8 cellular contexts compared by ENCODE assay signal in the genomic region with DNA sequence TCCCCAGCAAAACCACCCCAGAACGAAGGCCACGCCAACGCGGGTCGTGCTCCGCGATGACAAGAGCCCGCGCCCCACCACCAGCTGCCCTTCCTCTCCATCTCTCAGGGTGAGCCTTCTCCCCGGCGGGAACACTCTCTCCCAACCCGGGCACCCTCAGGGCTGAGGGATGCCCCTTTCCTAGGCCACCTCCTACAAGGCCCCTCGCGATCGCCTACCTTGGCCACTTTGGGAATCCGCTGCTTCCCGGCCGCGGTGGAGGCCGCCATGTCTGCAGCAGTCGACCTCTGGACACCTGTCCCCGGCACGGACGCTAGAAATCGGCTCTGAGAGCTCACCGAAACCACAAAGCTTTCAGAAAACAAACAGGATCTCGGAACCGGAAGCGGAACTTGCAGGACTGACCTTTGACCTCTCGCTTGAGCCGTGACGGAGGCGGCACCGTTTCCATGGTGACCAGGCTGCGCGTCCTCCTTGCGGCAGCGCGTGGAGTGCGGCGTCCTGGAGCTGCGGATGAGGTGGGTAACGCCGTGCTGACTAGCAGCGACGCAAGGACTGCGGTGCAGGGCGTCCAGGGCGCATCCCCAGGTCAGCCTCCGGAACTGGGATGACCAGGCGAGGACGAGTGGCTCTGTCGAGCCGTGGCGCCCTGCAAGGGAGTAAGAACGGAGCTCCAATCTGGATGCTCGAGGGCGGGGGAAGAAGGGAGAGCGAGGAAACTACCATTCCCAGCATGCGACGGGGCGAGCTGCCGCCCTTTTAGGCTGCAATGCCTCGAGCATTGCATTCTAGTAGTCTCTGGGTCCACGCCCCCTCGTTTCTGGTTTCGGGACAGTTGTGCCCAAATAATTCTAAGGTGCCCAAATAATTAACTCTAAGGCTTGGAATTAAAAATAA. TPM values are rescaled to one million over a fixed set of nuclear protein-coding genes. Genes with fewer than 3 reads are reported as not detected.
A peak's percentile ranks its signal among the peaks of the same experiment; 100 is the strongest.
DNase-seq lines count a peak whose midpoint lies in the region; ATAC-seq and TF ChIP-seq lines count a peak whose summit lies in the region.

A gene with protein sequence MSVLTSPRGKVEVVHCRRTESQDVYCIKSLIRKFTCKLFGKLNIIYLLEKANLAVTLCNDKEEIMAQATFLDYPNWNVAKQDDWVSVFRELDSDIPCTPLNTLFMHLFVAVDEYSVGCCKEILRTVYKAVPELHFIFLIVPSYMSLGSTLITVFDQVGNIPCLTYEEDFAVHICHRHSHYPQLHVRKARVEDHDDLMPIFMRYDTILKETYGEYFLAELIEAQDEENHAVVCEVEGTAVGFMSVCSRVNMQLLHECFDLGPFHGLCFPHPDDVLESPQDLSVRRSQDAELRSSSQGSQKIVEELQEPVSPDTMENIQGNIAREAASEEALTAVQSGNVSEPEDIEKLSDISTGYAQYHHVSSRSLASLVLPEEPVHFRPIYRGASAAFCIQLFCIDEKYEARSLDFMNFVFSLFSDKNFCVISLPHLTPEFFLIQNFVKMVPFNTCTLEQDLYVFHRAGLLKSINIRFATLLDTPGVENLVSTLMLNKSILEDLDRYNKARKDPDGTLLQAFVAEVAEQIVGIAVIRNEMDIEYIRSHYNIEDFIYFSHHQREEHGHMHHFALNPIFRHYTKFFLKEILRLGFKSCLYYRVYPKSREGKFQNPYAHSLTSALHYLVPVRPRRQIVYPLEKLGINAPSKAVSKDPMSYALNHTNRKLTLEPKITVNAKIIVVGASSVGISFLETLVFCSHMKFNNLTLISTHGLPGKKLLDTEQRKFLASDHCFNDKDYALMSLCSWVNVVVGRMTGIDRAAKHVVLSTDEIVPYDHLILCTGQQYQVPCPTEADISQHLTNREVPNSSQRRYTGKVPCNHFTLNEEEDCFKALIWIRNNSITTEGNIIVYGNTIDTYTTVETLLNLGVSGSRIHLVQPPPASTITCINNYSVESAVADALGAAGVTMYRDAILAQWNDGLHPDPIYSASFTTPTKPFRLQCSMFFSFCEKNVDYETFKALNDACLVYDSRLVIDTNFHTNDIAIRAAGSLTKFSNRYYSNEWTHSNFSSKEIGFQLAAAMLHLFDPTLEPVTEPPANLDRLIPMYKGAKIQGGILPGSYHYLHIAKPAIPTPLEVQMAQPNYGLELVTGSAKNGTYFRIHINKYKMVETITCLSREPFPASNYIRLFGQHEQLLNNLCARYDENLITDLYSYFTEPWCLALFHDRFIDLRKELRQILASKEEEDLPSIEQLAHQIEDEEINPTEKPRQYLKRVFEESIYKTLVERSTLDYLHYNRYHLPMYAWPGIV (plus strand): TSS at position 459 of the 897 bp plus-strand sequence. CDS start 4,122 bp downstream, outside the sequence.
A gene (minus strand): TSS at position 393 of the 897 bp plus-strand sequence. CDS start 124 bp downstream, at position 269.

- peak within 1 kb of the TSS; percentile 92 to 93 for H3K9ac ChIP-seq in duodenal mucosa (ENCODE audit: low read depth in 1 of 2, low read length in 2 of 2)

- peaks cover 16 to 25% (median 21%) of the 10 kb centered on the region in 4 donors for H3K4me1 Mint-ChIP-seq in CD4-positive, alpha-beta memory T cell
- peaks cover 18% of the 10 kb centered on the region for H3K4me1 Mint-ChIP-seq in activated CD8-positive, alpha-beta T cell treated with anti-CD3 and anti-CD28 coated beads for 36 hours (ENCODE audit: low read depth)

- ATAC-seq in GM19455 (IDR thresholded peaks at IDR 0.05; ENCODE audit: unreplicated experiment) (peak; percentile 96), right lobe of liver (peak; percentile 97 to 98 (median 98))
- ATAC-seq in activated CD8-positive, alpha-beta T cell treated with anti-CD3 and anti-CD28 coated beads for 36 hours = peak; percentile 95

- H3K36me3 Mint-ChIP-seq in CD4-positive, alpha-beta memory T cell = peaks cover 27 to 50% of the 10 kb centered on the region in 2 donors
- H3K36me3 Mint-ChIP-seq in activated CD8-positive, alpha-beta T cell treated with anti-CD3 and anti-CD28 coated beads for 36 hours (ENCODE audit: low read depth) = peaks cover 24% of the 10 kb centered on the region

- H3K9me3 Mint-ChIP-seq in CD4-positive, alpha-beta memory T cell = no peaks in the 10 kb centered on the region
- no peaks in the 10 kb centered on the region for H3K9me3 Mint-ChIP-seq in activated CD8-positive, alpha-beta T cell treated with anti-CD3 and anti-CD28 coated beads for 36 hours

- 0% methylated on average over 40 of the region's 67 CpGs for WGBS in right lobe of liver (ENCODE audit: insufficient coverage, low coverage, low lambda C conversion rate, missing lambda C conversion rate)

- TF ChIP-seq POLR2A in right lobe of liver (IDR thresholded peaks at IDR 0.05) = peak; percentile 53

- intact Hi-C loops in CD4-positive, alpha-beta memory T cell (cut with micrococcal nuclease) = loop anchor here (1.0 to 5.0 kb wide), 4 partner anchors 35 to 1260 kb away; a partner anchor contains a TSS
- intact Hi-C loops in activated CD8-positive, alpha-beta T cell treated with anti-CD3 and anti-CD28 coated beads for 36 hours (cut with micrococcal nuclease) = loop anchor here (2.0 kb wide), 1 partner anchor 36 kb away; a partner anchor contains a TSS
- intact Hi-C loops in right lobe of liver (cut with DNase I) = no loop called here

- H3K27me3 ChIP-seq in CD4-positive, alpha-beta memory T cell (ENCODE audit: insufficient read depth, low read length) = peaks cover 7% of the 10 kb centered on the region
- H3K27me3 ChIP-seq in duodenal mucosa (ENCODE audit: control insufficient read depth in 1 of 2, insufficient read depth in 2 of 2, low read length in 2 of 2) (peaks cover 0 to 4% of the 10 kb centered on the region in 2 donors), right lobe of liver (no peaks in the 10 kb centered on the region)

- H3K27me3 Mint-ChIP-seq in CD4-positive, alpha-beta memory T cell = peaks cover 0 to 4% of the 10 kb centered on the region in 2 donors
- peaks cover 2% of the 10 kb centered on the region for H3K27me3 Mint-ChIP-seq in activated CD8-positive, alpha-beta T cell treated with anti-CD3 and anti-CD28 coated beads for 36 hours

- POLR2A ChIA-PET in CD4-positive, alpha-beta memory T cell (lab: Charles Lee; ENCODE audit: partially characterized antibody) = interaction anchor here (1.0 to 4.2 kb wide), 17 partner anchors 10 to 1764 kb away, joined by 3 to 84 read pairs (median 4); a partner anchor contains a TSS
- POLR2A ChIA-PET in activated CD8-positive, alpha-beta T cell treated with anti-CD3 and anti-CD28 coated beads for 36 hours (lab: Charles Lee) = interaction anchor here (0.6 to 2.2 kb wide), 6 partner anchors 16 to 35 kb away, joined by 3 to 15 read pairs (median 6); a partner anchor contains a TSS

- CTCF ChIA-PET in CD4-positive, alpha-beta memory T cell (lab: Charles Lee; ENCODE audit: partially characterized antibody) = interaction anchor here (1.7 to 4.1 kb wide), 3 partner anchors 31 to 36 kb away, joined by 5 to 40 read pairs (median 6); a partner anchor contains a TSS
- CTCF ChIA-PET in activated CD8-positive, alpha-beta T cell treated with anti-CD3 and anti-CD28 coated beads for 36 hours (lab: Charles Lee) = interaction anchor here (0.7 to 2.1 kb wide), 5 partner anchors 16 to 1184 kb away, joined by 3 to 10 read pairs (median 3); a partner anchor contains a TSS

- peak within 1 kb of the TSS; percentile 81 for H3K27ac ChIP-seq in CD4-positive, alpha-beta memory T cell (ENCODE audit: low read depth, low read length)
- peak within 1 kb of the TSS; percentile 84 for H3K27ac ChIP-seq in duodenal mucosa (ENCODE audit: low read depth, low read length)
- peak within 1 kb of the TSS; percentile 66 to 92 (median 75) for H3K27ac ChIP-seq in right lobe of liver

- DNase-seq in CD4-positive, alpha-beta memory T cell = peak; percentile 97 to 99 (median 98)
- peak; percentile 98 for DNase-seq in HK-2 (ENCODE audit: unreplicated experiment)
- peak; percentile 88 for DNase-seq in NCI-H82 treated with DMSO at 0.1 percent for 48 hours (lab: John Stamatoyannopoulos, UW; ENCODE audit: unreplicated experiment)
- DNase-seq in activated CD8-positive, alpha-beta T cell treated with anti-CD3 and anti-CD28 coated beads for 36 hours = peak; percentile 97
- peak; percentile 97 to 98 (median 98) for DNase-seq in right lobe of liver
- DNase-seq in stimulated activated CD4-positive, alpha-beta T cell treated with anti-CD3 and anti-CD28 coated beads, Interleukin-4, amount 100 ng/mL, for 24 hours = peak; percentile 98

- peaks cover 28% of the 10 kb centered on the region for H3K36me3 ChIP-seq in CD4-positive, alpha-beta memory T cell (ENCODE audit: insufficient read depth, low read length)
- H3K36me3 ChIP-seq in duodenal mucosa (ENCODE audit: control insufficient read depth in 1 of 2, insufficient read depth in 2 of 2, low read length in 2 of 2) = peaks cover 18 to 30% of the 10 kb centered on the region in 2 donors
- H3K36me3 ChIP-seq in right lobe of liver = peaks cover 0 to 33% (median 19%) of the 10 kb centered on the region in 4 donors

- H3K4me1 ChIP-seq in CD4-positive, alpha-beta memory T cell (ENCODE audit: insufficient read depth, low read length) = peaks cover 19% of the 10 kb centered on the region
- H3K4me1 ChIP-seq in duodenal mucosa (ENCODE audit: control insufficient read depth in 1 of 2, insufficient read depth in 2 of 2, low read length in 2 of 2) (peaks cover 9 to 11% of the 10 kb centered on the region in 2 donors), right lobe of liver (peaks cover 0 to 12% (median 8%) of the 10 kb centered on the region in 4 donors)

- peak within 1 kb of the TSS; percentile 92 to 100 (median 99) for H3K27ac Mint-ChIP-seq in CD4-positive, alpha-beta memory T cell
- H3K27ac Mint-ChIP-seq in activated CD8-positive, alpha-beta T cell treated with anti-CD3 and anti-CD28 coated beads for 36 hours = peak within 1 kb of the TSS; percentile 95

- no peaks in the 10 kb centered on the region for H3K9me3 ChIP-seq in CD4-positive, alpha-beta memory T cell (ENCODE audit: control insufficient read depth in 1 of 2, low read length in 2 of 2)
- H3K9me3 ChIP-seq in duodenal mucosa (ENCODE audit: control insufficient read depth in 1 of 2, low read length in 2 of 2) (no peaks in the 10 kb centered on the region), right lobe of liver (no peaks in the 10 kb centered on the region)

- no peak for TF ChIP-seq CTCF in activated CD8-positive, alpha-beta T cell treated with anti-CD3 and anti-CD28 coated beads for 36 hours (IDR thresholded peaks at IDR 0.05)
- no peak for TF ChIP-seq CTCF in right lobe of liver (IDR thresholded peaks at IDR 0.05)

- H3K4me3 Mint-ChIP-seq in CD4-positive, alpha-beta memory T cell = peak within 1 kb of the TSS; percentile 93 to 100 (median 99)
- H3K4me3 Mint-ChIP-seq in activated CD8-positive, alpha-beta T cell treated with anti-CD3 and anti-CD28 coated beads for 36 hours = peak within 1 kb of the TSS; percentile 94

- H3K4me3 ChIP-seq in CD4-positive, alpha-beta memory T cell (ENCODE audit: low read length in 2 of 2) = peak within 1 kb of the TSS; percentile 85 to 98
- peak within 1 kb of the TSS; percentile 98 to 100 for H3K4me3 ChIP-seq in duodenal mucosa (ENCODE audit: low read depth in 1 of 2, low read length in 2 of 2)
- peak within 1 kb of the TSS; percentile 88 to 94 (median 93) for H3K4me3 ChIP-seq in right lobe of liver

RNA-seq across cellular contexts. Expression of the first gene that starts in this region (rescaled TPM):
- not detected for total RNA-seq in CD4-positive, alpha-beta memory T cell
- polyA plus RNA-seq in CD4-positive, alpha-beta memory T cell = not detected
- total RNA-seq in activated CD8-positive, alpha-beta T cell treated with anti-CD3 and anti-CD28 coated beads for 36 hours = not detected
- not detected for total RNA-seq in right lobe of liver

RNA-seq across cellular contexts. Expression of the second gene that starts in this region (rescaled TPM):
- 10 to 100 TPM; 30.0 to 32.9 TPM for total RNA-seq in CD4-positive, alpha-beta memory T cell
- 10 to 100 TPM; 10.4 to 16.1 TPM for polyA plus RNA-seq in CD4-positive, alpha-beta memory T cell
- 10 to 100 TPM; 21.1 to 23.3 TPM for total RNA-seq in activated CD8-positive, alpha-beta T cell treated with anti-CD3 and anti-CD28 coated beads for 36 hours
- total RNA-seq in right lobe of liver = 10 to 100 TPM in 1 of 6 experiments, 1 to 10 TPM in 5; 5.5 to 13.2 (median 7.2) TPM

Comparison
In these comparisons a context has a peak if more than half of its experiments do, and no peak if none do; other contexts are left out.
1. Peak in every context shown above with its lines: DNase-seq, ATAC-seq, H3K4me3 ChIP-seq and H3K27ac ChIP-seq.
2. intact Hi-C loops: an anchor here in CD4-positive, alpha-beta memory T cell (1.0 to 5.0 kb wide) and activated CD8-positive, alpha-beta T cell treated with anti-CD3 and anti-CD28 coated beads for 36 hours (2.0 kb wide); none called in right lobe of liver.